Comparison of ENCODE assay signal across 2 cellular contexts in genomic region chr6:32037136-32037535, GRCh38. TPM values are rescaled to one million over a fixed set of nuclear protein-coding genes. Genes with fewer than 3 reads are reported as not detected.
"Had no signal": no experiment of that assay in that cellular context is flagged by ENCODE, and none has a peak within 500 bp of the region (broad histone marks: within the 10 kb centered on the region; RNA-seq: fewer than 3 reads in every experiment).

No MANE protein-coding gene starts in this region.

RNA-seq across cellular contexts. Expression of gene CYP21A2, which starts 1.1 kb away (rescaled TPM):
- total RNA-seq: activated B cell treated with CpG ODN at 0.5 μM for 24 hours, bronchial epithelial cell had no signal
